In genomic region chr7:1599571-1600395, GRCh38 we compare ENCODE assay signal across 22 cellular contexts. TPM values are rescaled to one million over a fixed set of nuclear protein-coding genes. Genes with fewer than 3 reads are reported as not detected.
DNase-seq lines count a peak whose midpoint lies in the region; ATAC-seq, FAIRE-seq and TF ChIP-seq lines count a peak whose summit lies in the region.
"Had no signal": no experiment of that assay in that cellular context is flagged by ENCODE, and none has a peak within 500 bp of the region (broad histone marks: within the 10 kb centered on the region; RNA-seq: fewer than 3 reads in every experiment).

No MANE protein-coding gene starts in this region.

- no peak overlapping the region for H2BK120ac ChIP-seq in neuronal stem cell (ENCODE audit: low read depth, low read length)
- no peak overlapping the region for H2BK120ac ChIP-seq in mesendoderm (ENCODE audit: low read depth, low read length)

- FAIRE-seq in HepG2 (lab: Jason Lieb, UNC): no peak
- FAIRE-seq: GM19239, H54 had no signal

- in situ Hi-C loops in HepG2 (cut with HindIII; ENCODE audit: extremely low pct_ligation_motif_present, low pct_unique_long_range_greater_than_20kb): loop anchor here (25.0 kb wide), 1 partner anchor 613 kb away; no protein-coding TSS in a partner anchor

- no peaks in the 10 kb centered on the region for H3K9me3 ChIP-seq in HepG2 (ENCODE audit: low read length)
- no peaks in the 10 kb centered on the region for H3K9me3 ChIP-seq in right lobe of liver
- no peaks in the 10 kb centered on the region for H3K9me3 ChIP-seq in neuronal stem cell (replicated peaks in 1 of 2; ENCODE audit: control insufficient read depth in 2 of 2, insufficient read depth in 1 of 2, low read depth in 1 of 2, low read length in 2 of 2)
- H3K9me3 ChIP-seq in PC-9 (ENCODE audit: insufficient read depth, low read depth): no peaks in the 10 kb centered on the region
- H3K9me3 ChIP-seq: BE2C, Caco-2 had no signal

- H4K8ac ChIP-seq in neuronal stem cell (ENCODE audit: low read depth, low read length) (no peak overlapping the region), mesendoderm (ENCODE audit: low read depth, low read length) (no peak overlapping the region)

- TF ChIP-seq EP300 in HepG2 (IDR thresholded peaks at IDR 0.05; ENCODE audit: low read depth in 2 of 2, low read length in 2 of 2) (no peak), HepG2 (CRISPR knock-in tag; IDR thresholded peaks at IDR 0.05; ENCODE audit: borderline replicate concordance) (no peak)

- H3K27me3 ChIP-seq in HepG2 (ENCODE audit: control insufficient read depth in 1 of 2, insufficient read depth in 2 of 2, low read length in 2 of 2): peaks cover 6 to 92% of the 10 kb centered on the region in 2 experiments; a peak in 3 of 5 replicates
- H3K27me3 ChIP-seq in right lobe of liver: no peaks in the 10 kb centered on the region
- no peaks in the 10 kb centered on the region for H3K27me3 ChIP-seq in H7 (ENCODE audit: control insufficient read depth, insufficient read depth, low read length)
- H3K27me3 ChIP-seq in neuronal stem cell (ENCODE audit: control insufficient read depth in 3 of 3, insufficient read depth in 3 of 3, low read depth in 1 of 3, low read length in 3 of 3): peaks cover 0 to 28% (median 0%) of the 10 kb centered on the region in 3 experiments
- no peaks in the 10 kb centered on the region for H3K27me3 ChIP-seq in mesendoderm (ENCODE audit: insufficient read depth, low read length, poor library complexity)
- H3K27me3 ChIP-seq in PC-9 (ENCODE audit: insufficient read depth, low read depth): peaks cover 100% of the 10 kb centered on the region
- H3K27me3 ChIP-seq: BE2C had no signal

- 0 out of 2 replicates have a peak overlapping the region, but pooled peaks have one; percentile 5 for H3K4me2 ChIP-seq in HepG2 (ENCODE audit: low read depth, low read length)
- H3K4me2 ChIP-seq in neuronal stem cell (ENCODE audit: insufficient read depth, low read length, poor library complexity, severe bottlenecking): no peak overlapping the region
- H3K4me2 ChIP-seq in mesendoderm (ENCODE audit: low read length): no peak overlapping the region
- H3K4me2 ChIP-seq in PC-9: no peak overlapping the region

- H2BK15ac ChIP-seq in neuronal stem cell (ENCODE audit: low read length) (no peak overlapping the region), mesendoderm (replicated peaks; ENCODE audit: low read depth) (no peak overlapping the region)

- POLR2A ChIA-PET in HepG2 (lab: Yijun Ruan, JAX): interaction anchor here (0.6 kb wide), 1 partner anchor 956 kb away, joined by 4 read pairs; the partner anchor contains the start of gene BRAT1
- POLR2A ChIA-PET in PC-9 (lab: Charles Lee; ENCODE audit: unreplicated experiment): interaction anchor here (0.6 kb wide), 1 partner anchor 381 kb away, joined by 3 read pairs; no protein-coding TSS in a partner anchor

- H2BK12ac ChIP-seq in neuronal stem cell (ENCODE audit: low read length): no peak overlapping the region

- H3K4me3 ChIP-seq in HepG2 (replicated peaks in 1 of 3; ENCODE audit: insufficient read depth in 1 of 3, low read depth in 2 of 3, low read length in 3 of 3): peak overlapping the region in 1 of 3 experiments; percentile 2; a peak in 1 of 6 replicates
- H3K4me3 ChIP-seq in right lobe of liver: no peak overlapping the region
- H3K4me3 ChIP-seq in H7 (ENCODE audit: insufficient read depth, low read depth, low read length): no peak overlapping the region
- no peak overlapping the region for H3K4me3 ChIP-seq in neuronal stem cell (ENCODE audit: low read length in 2 of 2)
- no peak overlapping the region for H3K4me3 ChIP-seq in mesendoderm (ENCODE audit: low read length)
- H3K4me3 ChIP-seq in PC-9: no peak overlapping the region
- H3K4me3 ChIP-seq: GM23248 had no signal

- peak overlapping the region; percentile 16 for H3K18ac ChIP-seq in neuronal stem cell (ENCODE audit: low read length)
- H3K18ac ChIP-seq in mesendoderm (ENCODE audit: low read length): no peak overlapping the region

- H3K36me3 ChIP-seq in HepG2 (replicated peaks in 1 of 2; ENCODE audit: control insufficient read depth in 1 of 2, insufficient read depth in 2 of 2, low read length in 2 of 2) (no peaks in the 10 kb centered on the region), right lobe of liver (no peaks in the 10 kb centered on the region), H7 (replicated peaks; ENCODE audit: control insufficient read depth, insufficient read depth, low read length) (no peaks in the 10 kb centered on the region), neuronal stem cell (replicated peaks in 1 of 2; ENCODE audit: control insufficient read depth in 2 of 2, insufficient read depth in 2 of 2, low read length in 2 of 2) (no peaks in the 10 kb centered on the region), mesendoderm (ENCODE audit: control insufficient read depth, insufficient read depth, low read length) (no peaks in the 10 kb centered on the region), PC-9 (ENCODE audit: low read depth) (no peaks in the 10 kb centered on the region)
- H3K36me3 ChIP-seq: BE2C had no signal

- H2AFZ ChIP-seq in HepG2 (ENCODE audit: low read length) (no peak overlapping the region), neuronal stem cell (ENCODE audit: low read length) (no peak overlapping the region), PC-9 (no peak overlapping the region)
- H2AFZ ChIP-seq: GM23248 had no signal

- no peak overlapping the region for H3K9ac ChIP-seq in HepG2 (ENCODE audit: insufficient read depth, low read depth, low read length)
- H3K9ac ChIP-seq in neuronal stem cell (ENCODE audit: low read depth, low read length, poor library complexity): no peak overlapping the region
- no peak overlapping the region for H3K9ac ChIP-seq in mesendoderm (ENCODE audit: low read length)
- H3K9ac ChIP-seq: GM23248 had no signal

- H3K4ac ChIP-seq in neuronal stem cell (ENCODE audit: low read length) (no peak overlapping the region), mesendoderm (ENCODE audit: low read depth, low read length) (no peak overlapping the region)

- H2AK5ac ChIP-seq in neuronal stem cell (ENCODE audit: low read depth, low read length) (no peak overlapping the region), mesendoderm (ENCODE audit: low read length) (no peak overlapping the region)

- peaks cover 13% of the 10 kb centered on the region for H3K4me1 ChIP-seq in HepG2 (ENCODE audit: insufficient read depth, low read length)
- H3K4me1 ChIP-seq in right lobe of liver: no peaks in the 10 kb centered on the region
- H3K4me1 ChIP-seq in neuronal stem cell (ENCODE audit: control insufficient read depth in 2 of 2, insufficient read depth in 1 of 2, low read depth in 1 of 2, low read length in 2 of 2): no peaks in the 10 kb centered on the region
- no peaks in the 10 kb centered on the region for H3K4me1 ChIP-seq in mesendoderm (ENCODE audit: control insufficient read depth, low read depth, low read length)
- H3K4me1 ChIP-seq in PC-9 (replicated peaks; ENCODE audit: insufficient read depth): no peaks in the 10 kb centered on the region
- H3K4me1 ChIP-seq: BE2C had no signal

- H2BK5ac ChIP-seq in neuronal stem cell (ENCODE audit: low read length): no peak overlapping the region
- H2BK5ac ChIP-seq in mesendoderm (ENCODE audit: low read length): no peak overlapping the region

- no peak for TF ChIP-seq POLR2A in HepG2 (IDR thresholded peaks at IDR 0.05; ENCODE audit: insufficient read depth in 1 of 2, low read depth in 2 of 2, low read length in 2 of 2)
- no peak for TF ChIP-seq POLR2A in right lobe of liver (IDR thresholded peaks at IDR 0.05)

- no peaks in the 10 kb centered on the region for H3K79me1 ChIP-seq in neuronal stem cell (ENCODE audit: low read depth, low read length)
- no peaks in the 10 kb centered on the region for H3K79me1 ChIP-seq in mesendoderm (ENCODE audit: low read length)

- no peak for TF ChIP-seq CTCF in HepG2 (CRISPR knock-in tag; IDR thresholded peaks at IDR 0.05)
- no peak for TF ChIP-seq CTCF in right lobe of liver (IDR thresholded peaks at IDR 0.05)
- TF ChIP-seq CTCF in PC-9 (conservative IDR thresholded peaks at IDR 0.05): no peak

- H4K5ac ChIP-seq in mesendoderm (ENCODE audit: low read length): no peak overlapping the region

- ATAC-seq in HepG2 (peak; percentile 60), right lobe of liver (no peak)
- ATAC-seq: HCT116 had no signal

- H3K79me2 ChIP-seq in HepG2 (ENCODE audit: insufficient read depth, low read length) (no peaks in the 10 kb centered on the region), mesendoderm (ENCODE audit: control insufficient read depth, insufficient read depth, low read length) (no peaks in the 10 kb centered on the region), PC-9 (ENCODE audit: low read depth) (no peaks in the 10 kb centered on the region)

- BruUV-seq in HepG2 (replicated peaks; lab: Mats Ljungman, UMichigan) (no TSS peak), PC-9 (replicated peaks; lab: Mats Ljungman, UMichigan) (no TSS peak)

- CTCF ChIA-PET in HepG2 (lab: Yijun Ruan, JAX; ENCODE audit: low intra/inter-chr PET ratio, low total read pairs) (no interaction called here), PC-9 (lab: Charles Lee) (no interaction called here)

- no peak overlapping the region for H3K56ac ChIP-seq in mesendoderm (ENCODE audit: low read length)

- H3F3A ChIP-seq in PC-9 (ENCODE audit: insufficient read depth, low read depth): 0 out of 2 replicates have a peak, but pooled peaks cover 2% of the 10 kb centered on the region

- 6% methylated on average over 6 of the region's 32 CpGs for WGBS in HepG2 (ENCODE audit: low lambda C conversion rate)
- WGBS in right lobe of liver (ENCODE audit: insufficient coverage, low coverage, low lambda C conversion rate, missing lambda C conversion rate): 82% methylated on average over 8 of the region's 32 CpGs
- WGBS in neuronal stem cell (ENCODE audit: extremely low coverage in 2 of 2, insufficient read length in 2 of 2, insufficient replicate concordance in 1 of 2), 2 donors: no CpG with 5 or more reads among the region's 32 CpGs
- WGBS in mesendoderm (ENCODE audit: extremely low coverage, insufficient coverage, low lambda C conversion rate): no CpG with 5 or more reads among the region's 32 CpGs

- no peak overlapping the region for H3K14ac ChIP-seq in neuronal stem cell (ENCODE audit: low read length)

- H4K20me1 ChIP-seq in HepG2 (ENCODE audit: insufficient read depth, low read length): no peaks in the 10 kb centered on the region
- H4K20me1 ChIP-seq in PC-9 (ENCODE audit: insufficient read depth): no peaks in the 10 kb centered on the region; the same call in 1 of the 2 replicates

- intact Hi-C loops in HepG2 (cut with micrococcal nuclease; ENCODE audit: unreplicated experiment) (no loop called here), right lobe of liver (cut with DNase I) (no loop called here), PC-9 (cut with micrococcal nuclease; ENCODE audit: unreplicated experiment) (no loop called here)

- TF ChIP-seq RAD21 in HepG2 (CRISPR knock-in tag; IDR thresholded peaks at IDR 0.05): no peak

- no peak overlapping the region for H3K27ac ChIP-seq in HepG2 (ENCODE audit: extremely low read length, insufficient read depth, low read length)
- no peak overlapping the region for H3K27ac ChIP-seq in right lobe of liver
- no peak overlapping the region for H3K27ac ChIP-seq in neuronal stem cell (replicated peaks; ENCODE audit: low read length)
- H3K27ac ChIP-seq in mesendoderm (ENCODE audit: low read depth, low read length): no peak overlapping the region
- no peak overlapping the region for H3K27ac ChIP-seq in PC-9
- H3K27ac ChIP-seq: C4-2B, GM23248, HL-60 had no signal

- no peak for DNase-seq in HepG2 (ENCODE audit: low spot score)
- DNase-seq in right lobe of liver: no peak
- DNase-seq in H7: peak; percentile 54
- no peak for DNase-seq in neuronal stem cell (ENCODE audit: low spot score)
- DNase-seq in stimulated activated CD4-positive, alpha-beta T cell treated with anti-CD3 and anti-CD28 coated beads, Interleukin-4, amount 100 ng/mL, for 1 hour: no peak
- DNase-seq in mesendoderm: no peak
- DNase-seq in PC-9: no peak
- DNase-seq: ACHN; BE2C; Caco-2; CD4-positive, alpha-beta T cell; DMS153; DMS79; GF-D8; GM23248; Kasumi-1; KG1 had no signal

- H4K91ac ChIP-seq in neuronal stem cell (ENCODE audit: low read depth, low read length, poor library complexity): no peak overlapping the region

- H3K23ac ChIP-seq in neuronal stem cell (ENCODE audit: low read depth, low read length, poor library complexity): no peak overlapping the region
- no peak overlapping the region for H3K23ac ChIP-seq in mesendoderm (ENCODE audit: low read length)

- H3K9me2 ChIP-seq in PC-9 (ENCODE audit: insufficient read depth): no peaks in the 10 kb centered on the region

RNA-seq across cellular contexts. Expression of gene PSMG3, which starts 30.0 kb away (rescaled TPM):
- total RNA-seq in HepG2 (2016; rRNA removed; fragmentation: Illumina TruSeq; extraction: Trizol) (46.7 and 48.4 TPM in 2 replicates), right lobe of liver (10 to 100 TPM in 2 of 6 experiments, 1 to 10 TPM in 4; 7.6 to 28.1 (median 9.2) TPM), PC-9 (2021) (63.3 and 78.9 TPM in 2 replicates)
- total RNA-seq in HepG2 (2016; cell fraction: cytosol; rRNA removed; fragmentation: Illumina TruSeq; extraction: Trizol; ENCODE audit: low read depth): 83.1 and 98.2 TPM in 2 replicates
- 50.6 and 51.2 TPM in 2 replicates for total RNA-seq in HepG2 (2016; cell fraction: insoluble cytoplasmic fraction; rRNA removed; fragmentation: Illumina TruSeq; extraction: Trizol)
- 102 and 118 TPM in 2 replicates for total RNA-seq in HepG2 (2016; cell fraction: membrane; rRNA removed; fragmentation: Illumina TruSeq; extraction: Trizol)
- total RNA-seq in HepG2 (2016; cell fraction: nucleus; rRNA removed; fragmentation: Illumina TruSeq; extraction: Trizol): 24.1 and 28.4 TPM in 2 replicates
- 29.3 and 29.6 TPM in 2 replicates for polyA plus RNA-seq in HepG2 (2011; rRNA removed)
- polyA plus RNA-seq in HepG2 (2011; cell fraction: cytosol; rRNA removed): 36.1 and 44.9 TPM in 2 replicates
- polyA plus RNA-seq in HepG2 (2011; cell fraction: nucleus; rRNA removed): 29.2 and 39.8 TPM in 2 replicates
- 15.8 and 28.3 TPM in 2 replicates for polyA plus RNA-seq in HepG2 (2012)
- 72.7 and 106 TPM in 2 replicates for polyA plus RNA-seq in HepG2 (2016; cell fraction: cytosol; fragmentation: Illumina TruSeq; extraction: Trizol; ENCODE audit: low read depth)
- polyA plus RNA-seq in HepG2 (2016; cell fraction: insoluble cytoplasmic fraction; fragmentation: Illumina TruSeq; extraction: Trizol; ENCODE audit: low read depth): 49.5 and 55.3 TPM in 2 replicates
- 82.6 and 104 TPM in 2 replicates for polyA plus RNA-seq in HepG2 (2016; cell fraction: membrane; fragmentation: Illumina TruSeq; extraction: Trizol; ENCODE audit: low read depth)
- polyA plus RNA-seq in HepG2 (2016; cell fraction: nucleus; fragmentation: Illumina TruSeq; extraction: Trizol; ENCODE audit: insufficient read depth, low read depth): 48.5 and 51.1 TPM in 2 replicates
- 17.7 and 43.7 TPM in 2 replicates for polyA minus RNA-seq in HepG2 (2011; rRNA and poly(A)+ RNA removed; ENCODE audit: low replicate concordance)
- polyA minus RNA-seq in HepG2 (2011; cell fraction: cytosol; rRNA and poly(A)+ RNA removed): 8.9 and 9.7 TPM in 2 replicates
- polyA minus RNA-seq in HepG2 (2011; cell fraction: nucleus; rRNA and poly(A)+ RNA removed): 4.7 and 6.2 TPM in 2 replicates
- total RNA-seq in H7 (2014; rRNA removed; shearing (Covaris generic)): 45.9 and 49.8 TPM in 2 replicates
- 16.9 TPM for polyA plus RNA-seq in neuronal stem cell (2013, experiment 1 of 2)
- 15.7 TPM for polyA plus RNA-seq in neuronal stem cell (2013, experiment 2 of 2)
- 13.5 TPM for polyA plus RNA-seq in mesendoderm (2013, experiment 1 of 2)
- 12.9 TPM for polyA plus RNA-seq in mesendoderm (2013, experiment 2 of 2)

RNA-seq across cellular contexts. Expression of gene TMEM184A, which starts 43.8 kb away (rescaled TPM):
- total RNA-seq in HepG2 (2016; rRNA removed; fragmentation: Illumina TruSeq; extraction: Trizol): 3.1 and 9.5 TPM in 2 replicates
- 4.3 and 4.6 TPM in 2 replicates for total RNA-seq in HepG2 (2016; cell fraction: cytosol; rRNA removed; fragmentation: Illumina TruSeq; extraction: Trizol; ENCODE audit: low read depth)
- 3.8 and 10.6 TPM in 2 replicates for total RNA-seq in HepG2 (2016; cell fraction: insoluble cytoplasmic fraction; rRNA removed; fragmentation: Illumina TruSeq; extraction: Trizol)
- total RNA-seq in HepG2 (2016; cell fraction: membrane; rRNA removed; fragmentation: Illumina TruSeq; extraction: Trizol): 5.7 and 6.3 TPM in 2 replicates
- 11.4 and 11.7 TPM in 2 replicates for total RNA-seq in HepG2 (2016; cell fraction: nucleus; rRNA removed; fragmentation: Illumina TruSeq; extraction: Trizol)
- polyA plus RNA-seq in HepG2 (2011; rRNA removed): 20.4 and 33.1 TPM in 2 replicates
- 9.9 and 13.2 TPM in 2 replicates for polyA plus RNA-seq in HepG2 (2011; cell fraction: cytosol; rRNA removed)
- 144 and 175 TPM in 2 replicates for polyA plus RNA-seq in HepG2 (2011; cell fraction: nucleus; rRNA removed)
- 8.4 and 10.9 TPM in 2 replicates for polyA plus RNA-seq in HepG2 (2012)
- 3.6 and 4.0 TPM in 2 replicates for polyA plus RNA-seq in HepG2 (2016; cell fraction: cytosol; fragmentation: Illumina TruSeq; extraction: Trizol; ENCODE audit: low read depth)
- 4.3 and 5.0 TPM in 2 replicates for polyA plus RNA-seq in HepG2 (2016; cell fraction: insoluble cytoplasmic fraction; fragmentation: Illumina TruSeq; extraction: Trizol; ENCODE audit: low read depth)
- polyA plus RNA-seq in HepG2 (2016; cell fraction: membrane; fragmentation: Illumina TruSeq; extraction: Trizol; ENCODE audit: low read depth): 4.3 and 5.3 TPM in 2 replicates
- 25.4 and 29.2 TPM in 2 replicates for polyA plus RNA-seq in HepG2 (2016; cell fraction: nucleus; fragmentation: Illumina TruSeq; extraction: Trizol; ENCODE audit: insufficient read depth, low read depth)
- 70.5 and 85.2 TPM in 2 replicates for polyA minus RNA-seq in HepG2 (2011; rRNA and poly(A)+ RNA removed; ENCODE audit: low replicate concordance)
- 6.3 and 12.4 TPM in 2 replicates for polyA minus RNA-seq in HepG2 (2011; cell fraction: cytosol; rRNA and poly(A)+ RNA removed)
- 27.6 and 31.7 TPM in 2 replicates for polyA minus RNA-seq in HepG2 (2011; cell fraction: nucleus; rRNA and poly(A)+ RNA removed)
- 10 to 100 TPM; 15.1 to 32.8 (median 26.7) TPM for total RNA-seq in right lobe of liver
- total RNA-seq in H7 (2014; rRNA removed; shearing (Covaris generic)): 0.74 and 1.2 TPM in 2 replicates
- polyA plus RNA-seq in neuronal stem cell (2013, experiment 1 of 2): 0.32 TPM
- 0.28 TPM for polyA plus RNA-seq in neuronal stem cell (2013, experiment 2 of 2)
- polyA plus RNA-seq in mesendoderm (2013, experiment 1 of 2): 0.72 TPM
- 0.78 TPM for polyA plus RNA-seq in mesendoderm (2013, experiment 2 of 2)
- total RNA-seq in PC-9 (2021): 21.4 TPM in 2 replicates
- total RNA-seq: GM23248 had no signal
- polyA plus RNA-seq: GM23248 had no signal
